8 cellular contexts compared by ENCODE assay signal in the genomic region with DNA sequence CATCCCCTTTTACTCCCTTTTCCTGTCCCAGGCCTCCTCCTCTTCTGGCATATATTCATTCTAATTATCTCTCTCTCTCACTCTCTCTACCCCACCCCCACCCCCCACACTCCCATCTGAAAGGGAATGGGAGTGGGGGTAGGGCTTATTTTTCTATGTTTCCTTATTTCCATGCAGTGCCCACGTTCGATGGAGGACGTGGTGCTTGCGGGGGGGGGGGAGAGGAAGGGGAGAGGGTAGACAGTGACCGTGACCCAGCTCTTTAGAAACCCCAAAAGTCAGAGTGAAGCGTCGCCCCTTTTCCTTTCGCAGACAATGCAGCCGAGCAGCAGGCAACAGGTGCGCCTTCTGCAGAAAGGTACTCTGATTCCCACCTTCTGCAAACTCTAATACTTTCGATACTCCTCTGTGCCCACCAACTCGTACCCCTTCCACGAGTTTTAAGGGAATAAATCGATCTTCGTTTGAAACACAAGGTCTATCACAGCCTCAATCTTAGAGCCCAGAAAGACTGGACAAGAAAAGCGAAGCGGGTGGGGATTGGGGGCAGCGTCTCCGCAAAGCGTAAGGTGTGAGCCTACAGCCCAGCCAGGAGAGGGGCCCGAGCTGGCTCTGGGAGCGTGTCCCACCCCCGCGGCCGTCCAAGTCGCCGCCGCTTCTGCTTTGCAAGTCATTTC. TPM values are rescaled to one million over a fixed set of nuclear protein-coding genes. Genes with fewer than 3 reads are reported as not detected.
DNase-seq lines count a peak whose midpoint lies in the region; ATAC-seq and TF ChIP-seq lines count a peak whose summit lies in the region.

No MANE protein-coding gene starts in this region.

- no TSS peak for BruUV-seq in Caco-2 (replicated peaks; lab: Mats Ljungman, UMichigan)

- no peaks in the 10 kb centered on the region for H3K9me3 Mint-ChIP-seq in Caco-2 (ENCODE audit: unreplicated experiment)
- H3K9me3 Mint-ChIP-seq in activated CD4-positive, alpha-beta memory T cell treated with anti-CD3 and anti-CD28 coated beads, Interleukin-2, amount 10 ng/mL, durations not matched to agents 7 days and 5 days: no peaks in the 10 kb centered on the region

- intact Hi-C loops in Caco-2 (cut with micrococcal nuclease; ENCODE audit: unreplicated experiment) (loop anchor here (2.0 to 10.0 kb wide), 9 partner anchors 23 to 956 kb away; no protein-coding TSS in a partner anchor), prostate gland (cut with DNase I) (loop anchor here (5.0 kb wide), 2 partner anchors 104 to 254 kb away; a partner anchor contains a TSS)

- peak overlapping the region; percentile 97 for H3K27ac Mint-ChIP-seq in Caco-2 (ENCODE audit: unreplicated experiment)
- peak overlapping the region; percentile 84 for H3K27ac Mint-ChIP-seq in activated CD4-positive, alpha-beta memory T cell treated with anti-CD3 and anti-CD28 coated beads, Interleukin-2, amount 10 ng/mL, durations not matched to agents 7 days and 5 days

- peak overlapping the region; percentile 94 for H3K4me3 Mint-ChIP-seq in Caco-2 (ENCODE audit: unreplicated experiment)
- peak overlapping the region; percentile 90 for H3K4me3 Mint-ChIP-seq in activated CD4-positive, alpha-beta memory T cell treated with anti-CD3 and anti-CD28 coated beads, Interleukin-2, amount 10 ng/mL, durations not matched to agents 7 days and 5 days

- DNase-seq in Caco-2: no peak
- no peak for DNase-seq in activated CD4-positive, alpha-beta memory T cell treated with anti-CD3 and anti-CD28 coated beads, Interleukin-2, amount 10 ng/mL, durations not matched to agents 7 days and 5 days
- DNase-seq in fibroblast of villous mesenchyme (ENCODE audit: low read depth): no peak
- no peak for DNase-seq in prostate gland (ENCODE audit: low spot score)
- DNase-seq in SHP77 (lab: John Stamatoyannopoulos, UW): no peak
- DNase-seq in DMS53 (lab: John Stamatoyannopoulos, UW): no peak

- under 1% methylated on average over 28 of the region's 28 CpGs for WGBS in prostate gland

- no peaks in the 10 kb centered on the region for H3K36me3 ChIP-seq in Caco-2 (ENCODE audit: control insufficient read depth, insufficient read depth, low read length)
- H3K36me3 ChIP-seq in prostate gland: no peaks in the 10 kb centered on the region

- CTCF ChIA-PET in Caco-2 (lab: Charles Lee): interaction anchor here (0.5 to 1.4 kb wide), 4 partner anchors 86 to 960 kb away, joined by 3 read pairs; no protein-coding TSS in a partner anchor
- CTCF ChIA-PET in activated CD4-positive, alpha-beta memory T cell treated with anti-CD3 and anti-CD28 coated beads, Interleukin-2, amount 10 ng/mL, durations not matched to agents 7 days and 5 days (lab: Charles Lee): interaction anchor here (1.2 to 3.5 kb wide), 7 partner anchors 14 to 956 kb away, joined by 3 to 35 read pairs (median 9); no protein-coding TSS in a partner anchor

- TF ChIP-seq CTCF in Caco-2 (IDR thresholded peaks at IDR 0.05; ENCODE audit: insufficient read depth in 1 of 2, low read depth in 1 of 2, low read length in 1 of 2, severe bottlenecking in 1 of 2, unreplicated experiment in 1 of 2) (peak in 1 of 2 experiments; percentile 7), fibroblast of villous mesenchyme (IDR thresholded peaks at IDR 0.05; ENCODE audit: insufficient read depth, low read depth, low read length) (no peak), prostate gland (IDR thresholded peaks at IDR 0.05) (no peak)

- no peaks in the 10 kb centered on the region for H3K27me3 ChIP-seq in Caco-2 (replicated peaks; ENCODE audit: control insufficient read depth, insufficient read depth, low read length)
- no peaks in the 10 kb centered on the region for H3K27me3 ChIP-seq in prostate gland (replicated peaks; ENCODE audit: insufficient read depth)

- no peak for TF ChIP-seq POLR2A in prostate gland (IDR thresholded peaks at IDR 0.05)

- peak; percentile 19 for ATAC-seq in GM19397 (IDR thresholded peaks at IDR 0.05; ENCODE audit: unreplicated experiment)
- ATAC-seq in HG03521 (IDR thresholded peaks at IDR 0.05; ENCODE audit: unreplicated experiment): peak; percentile 14

- H3K4me3 ChIP-seq in Caco-2 (ENCODE audit: low read depth, low read length): peak overlapping the region; percentile 61
- peak overlapping the region; percentile 82 for H3K4me3 ChIP-seq in fibroblast of villous mesenchyme (ENCODE audit: low read depth, low read length)
- H3K4me3 ChIP-seq in prostate gland: peak overlapping the region; percentile 84 to 88

- H3K36me3 Mint-ChIP-seq in Caco-2 (ENCODE audit: insufficient read depth, unreplicated experiment): peaks cover 37% of the 10 kb centered on the region
- peaks cover 4% of the 10 kb centered on the region for H3K36me3 Mint-ChIP-seq in activated CD4-positive, alpha-beta memory T cell treated with anti-CD3 and anti-CD28 coated beads, Interleukin-2, amount 10 ng/mL, durations not matched to agents 7 days and 5 days (ENCODE audit: low read depth)

- peaks cover 3% of the 10 kb centered on the region for H3K27me3 Mint-ChIP-seq in Caco-2 (ENCODE audit: insufficient read depth, unreplicated experiment)
- peaks cover 32% of the 10 kb centered on the region for H3K27me3 Mint-ChIP-seq in activated CD4-positive, alpha-beta memory T cell treated with anti-CD3 and anti-CD28 coated beads, Interleukin-2, amount 10 ng/mL, durations not matched to agents 7 days and 5 days

- POLR2A ChIA-PET in Caco-2 (lab: Charles Lee): interaction anchor here (0.6 kb wide), 1 partner anchor 8 kb away, joined by 4 read pairs; no protein-coding TSS in a partner anchor
- POLR2A ChIA-PET in activated CD4-positive, alpha-beta memory T cell treated with anti-CD3 and anti-CD28 coated beads, Interleukin-2, amount 10 ng/mL, durations not matched to agents 7 days and 5 days (lab: Charles Lee): interaction anchor here (1.1 to 10.0 kb wide), 6 partner anchors 9 to 102 kb away, joined by 3 to 103 read pairs (median 4); no protein-coding TSS in a partner anchor

- H3K4me1 ChIP-seq in Caco-2 (no peaks in the 10 kb centered on the region), prostate gland (replicated peaks) (no peaks in the 10 kb centered on the region)

- H3K27ac ChIP-seq in prostate gland: peak overlapping the region; percentile 99

- peaks cover 8% of the 10 kb centered on the region for H3K4me1 Mint-ChIP-seq in Caco-2 (ENCODE audit: low read depth, unreplicated experiment)
- peaks cover 31% of the 10 kb centered on the region for H3K4me1 Mint-ChIP-seq in activated CD4-positive, alpha-beta memory T cell treated with anti-CD3 and anti-CD28 coated beads, Interleukin-2, amount 10 ng/mL, durations not matched to agents 7 days and 5 days

- no peaks in the 10 kb centered on the region for H3K9me3 ChIP-seq in Caco-2
- H3K9me3 ChIP-seq in prostate gland: no peaks in the 10 kb centered on the region

RNA-seq across cellular contexts. Expression of a gene that starts 0.9 kb away (rescaled TPM):
- total RNA-seq in Caco-2 (2022): 0.91 and 0.97 TPM in 2 replicates
- 1 to 10 TPM; 3.4 to 3.8 TPM for total RNA-seq in activated CD4-positive, alpha-beta memory T cell treated with anti-CD3 and anti-CD28 coated beads, Interleukin-2, amount 10 ng/mL, durations not matched to agents 7 days and 5 days
- 0.32 TPM in 1 of 2 replicates, not detected in the other for total RNA-seq in fibroblast of villous mesenchyme
- 1 to 10 TPM; 2.3 to 4.5 TPM for total RNA-seq in prostate gland
